8 cellular contexts compared by ENCODE assay signal in genomic region chr13:48094781-48095502, GRCh38. TPM values are rescaled to one million over a fixed set of nuclear protein-coding genes. Genes with fewer than 3 reads are reported as not detected.
DNase-seq lines count a peak whose midpoint lies in the region; ATAC-seq and TF ChIP-seq lines count a peak whose summit lies in the region.

A gene with protein sequence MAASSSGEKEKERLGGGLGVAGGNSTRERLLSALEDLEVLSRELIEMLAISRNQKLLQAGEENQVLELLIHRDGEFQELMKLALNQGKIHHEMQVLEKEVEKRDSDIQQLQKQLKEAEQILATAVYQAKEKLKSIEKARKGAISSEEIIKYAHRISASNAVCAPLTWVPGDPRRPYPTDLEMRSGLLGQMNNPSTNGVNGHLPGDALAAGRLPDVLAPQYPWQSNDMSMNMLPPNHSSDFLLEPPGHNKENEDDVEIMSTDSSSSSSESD (minus strand): TSS chr13:48095104. CDS start chr13:48095078, 26 bp downstream.

- in situ Hi-C loops in GM13977 (cut with MboI; ENCODE audit: low pct_unique_long_range_greater_than_20kb, low sequenced_read_pairs, unreplicated experiment): no loop called here

- H3K9me3 Mint-ChIP-seq in progenitor cell of endocrine pancreas (ENCODE audit: low read depth): peaks cover 3% of the 10 kb centered on the region

- peak within 1 kb of the TSS; percentile 91 for H3K27ac ChIP-seq in left ventricle myocardium inferior (replicated peaks)

- H3K27me3 ChIP-seq in left ventricle myocardium inferior (ENCODE audit: low read depth): no peaks in the 10 kb centered on the region

- peak within 1 kb of the TSS; percentile 96 for H3K4me3 Mint-ChIP-seq in progenitor cell of endocrine pancreas (ENCODE audit: low read depth)

- H3K4me3 ChIP-seq in left ventricle myocardium inferior: peak within 1 kb of the TSS; percentile 99

- H3K27ac Mint-ChIP-seq in progenitor cell of endocrine pancreas: peak within 1 kb of the TSS; percentile 97

- H3K9me3 ChIP-seq in left ventricle myocardium inferior (replicated peaks): no peaks in the 10 kb centered on the region

- H3K4me1 Mint-ChIP-seq in progenitor cell of endocrine pancreas (ENCODE audit: low read depth): peaks cover 32% of the 10 kb centered on the region

- no peaks in the 10 kb centered on the region for H3K27me3 Mint-ChIP-seq in progenitor cell of endocrine pancreas

- DNase-seq in GM13977 (ENCODE audit: low spot score) (peak; percentile 94), NCI-H146 treated with DMSO at 0.1 percent for 48 hours (lab: John Stamatoyannopoulos, UW; ENCODE audit: unreplicated experiment) (peak; percentile 73), amniotic stem cell (lab: John Stamatoyannopoulos, UW) (peak; percentile 89), left ventricle myocardium inferior (peak; percentile 97), progenitor cell of endocrine pancreas (ENCODE audit: low spot score, unreplicated experiment) (peak; percentile 98), ureter (ENCODE audit: low spot score) (peak; percentile 96)

- TF ChIP-seq CTCF in GM13977 (IDR thresholded peaks at IDR 0.05; ENCODE audit: extremely low read depth, insufficient read depth, missing control alignments): peak; percentile 100
- peak; percentile 98 for TF ChIP-seq CTCF in left ventricle myocardium inferior (IDR thresholded peaks at IDR 0.05; ENCODE audit: borderline replicate concordance)
- TF ChIP-seq CTCF in progenitor cell of endocrine pancreas (IDR thresholded peaks at IDR 0.05; ENCODE audit: unreplicated experiment): peak; percentile 99

- intact Hi-C loops in T-helper 1 cell treated with Interleukin-12 subunit alpha and Interleukin-12 subunit beta and Interleukin-4 antibody, amounts not matched to agents 30 ng/mL and 1 ng/mL, for 36 hours (cut with micrococcal nuclease): loop anchor here (1.0 to 10.0 kb wide), 12 partner anchors 16 to 1150 kb away; partner anchors contain the start of genes CDADC1, FNDC3A, ITM2B and RB1
- intact Hi-C loops in left ventricle myocardium inferior (cut with micrococcal nuclease): no loop called here

- H3K4me1 ChIP-seq in left ventricle myocardium inferior: peaks cover 50% of the 10 kb centered on the region

- H3K36me3 ChIP-seq in left ventricle myocardium inferior: no peaks in the 10 kb centered on the region

- no peaks in the 10 kb centered on the region for H3K36me3 Mint-ChIP-seq in progenitor cell of endocrine pancreas (ENCODE audit: insufficient read depth)

- ATAC-seq in HG02884 (IDR thresholded peaks at IDR 0.05; ENCODE audit: unreplicated experiment): peak; percentile 94

RNA-seq across cellular contexts. Expression of the gene that starts here (rescaled TPM):
- total RNA-seq in T-helper 1 cell treated with Interleukin-12 subunit alpha and Interleukin-12 subunit beta and Interleukin-4 antibody, amounts not matched to agents 30 ng/mL and 1 ng/mL, for 36 hours: 62.2 and 66.8 TPM in 2 replicates
- total RNA-seq in left ventricle myocardium inferior (39.4 TPM), progenitor cell of endocrine pancreas (56.1 and 59.2 TPM in 2 replicates), ureter (61.5 TPM)

Comparison
In these comparisons a context has a peak if more than half of its experiments do, and no peak if none do; other contexts are left out.
1. Peak in every context shown above with its lines: DNase-seq, ATAC-seq, H3K4me3 ChIP-seq and H3K27ac ChIP-seq.